Comparison of ENCODE assay signal across 13 cellular contexts in the genomic region with DNA sequence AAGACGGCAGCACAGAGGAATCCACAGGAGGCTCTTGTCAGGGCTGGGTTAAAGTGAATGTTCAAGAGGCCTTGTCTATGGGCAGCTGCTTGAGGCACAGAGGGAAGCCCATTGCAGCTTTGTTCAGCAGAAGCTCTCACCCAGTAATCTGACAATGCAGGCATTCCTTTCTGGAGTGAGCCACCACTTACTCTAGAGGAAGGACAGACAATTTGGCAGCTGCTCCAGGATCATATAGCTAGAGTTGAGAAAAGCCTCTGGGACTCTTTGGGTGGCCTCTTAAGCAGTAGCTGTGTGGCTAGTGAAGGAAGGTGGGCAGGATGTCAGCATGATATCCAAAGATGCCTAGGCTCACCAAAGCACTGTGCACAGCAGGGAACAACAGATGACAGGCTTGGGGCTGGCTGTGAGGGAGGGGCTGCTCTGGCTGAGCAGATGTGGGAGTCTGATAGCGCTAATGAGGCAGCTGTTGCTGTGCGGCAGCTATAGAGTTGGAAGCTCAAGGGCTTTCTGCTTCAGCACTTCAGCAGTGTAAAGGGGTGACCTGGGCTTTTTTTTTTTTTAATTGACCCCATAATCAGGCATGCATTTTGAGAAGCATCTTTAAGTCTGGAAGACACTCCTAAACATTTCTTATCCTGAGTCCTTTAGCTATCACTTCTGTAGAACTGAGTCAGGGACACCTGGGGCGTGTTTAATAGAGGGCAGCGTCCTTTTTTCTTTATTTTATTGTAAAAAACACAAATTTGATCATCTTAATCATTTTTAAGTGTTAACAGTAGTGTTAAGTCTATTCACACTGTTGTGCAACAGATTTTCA. TPM values are rescaled to one million over a fixed set of nuclear protein-coding genes. Genes with fewer than 3 reads are reported as not detected.
DNase-seq lines count a peak whose midpoint lies in the region; ATAC-seq lines count a peak whose summit lies in the region.
"Had no signal": no experiment of that assay in that cellular context is flagged by ENCODE, and none has a peak within 500 bp of the region (broad histone marks: within the 10 kb centered on the region; RNA-seq: fewer than 3 reads in every experiment).

No MANE protein-coding gene starts in this region.

- no peak overlapping the region for H2BK120ac ChIP-seq in neuronal stem cell (ENCODE audit: low read depth, low read length)

- WGBS in neuronal stem cell (ENCODE audit: extremely low coverage in 2 of 2, insufficient read length in 2 of 2, insufficient replicate concordance in 1 of 2), 2 donors: no CpG with 5 or more reads among the region's 5 CpGs

- peak overlapping the region; percentile 41 for H3K4me2 ChIP-seq in neuronal stem cell (ENCODE audit: insufficient read depth, low read length, poor library complexity, severe bottlenecking)

- peak overlapping the region; percentile 58 for H3K18ac ChIP-seq in neuronal stem cell (ENCODE audit: low read length)

- no peaks in the 10 kb centered on the region for H3K79me1 ChIP-seq in neuronal stem cell (ENCODE audit: low read depth, low read length)

- no peak overlapping the region for H3K23ac ChIP-seq in neuronal stem cell (ENCODE audit: low read depth, low read length, poor library complexity)

- H3K27ac Mint-ChIP-seq in activated T-helper 17 cell treated with anti-CD3 and anti-CD28 coated beads, Interleukin-2, amount 50 U/mL, for 72 hours: peak overlapping the region; percentile 9
- H3K27ac Mint-ChIP-seq: CD8-positive, alpha-beta T cell had no signal

- H3K9me3 ChIP-seq in neuronal stem cell (replicated peaks in 1 of 2; ENCODE audit: control insufficient read depth in 2 of 2, insufficient read depth in 1 of 2, low read depth in 1 of 2, low read length in 2 of 2): no peaks in the 10 kb centered on the region
- H3K9me3 ChIP-seq: tibial artery had no signal

- no peak overlapping the region for H3K27ac ChIP-seq in neuronal stem cell (replicated peaks; ENCODE audit: low read length)
- H3K27ac ChIP-seq: RWPE1, tibial artery had no signal

- no peak overlapping the region for H2AFZ ChIP-seq in neuronal stem cell (ENCODE audit: low read length)

- no peak overlapping the region for H3K4ac ChIP-seq in neuronal stem cell (ENCODE audit: low read length)

- H3K27me3 Mint-ChIP-seq in activated T-helper 17 cell treated with anti-CD3 and anti-CD28 coated beads, Interleukin-2, amount 50 U/mL, for 72 hours: no peaks in the 10 kb centered on the region
- H3K27me3 Mint-ChIP-seq: natural killer cell treated with Interleukin-12 subunit alpha and Interleukin-12 subunit beta and Interleukin-15 and Interleukin-18, amount 100 ng/mL, for 72 hours had no signal

- no peak overlapping the region for H2BK12ac ChIP-seq in neuronal stem cell (ENCODE audit: low read length)

- no peak overlapping the region for H3K14ac ChIP-seq in neuronal stem cell (ENCODE audit: low read length)

- H2AK5ac ChIP-seq in neuronal stem cell (ENCODE audit: low read depth, low read length): no peak overlapping the region

- peaks cover 95% of the 10 kb centered on the region for H3K36me3 Mint-ChIP-seq in activated T-helper 17 cell treated with anti-CD3 and anti-CD28 coated beads, Interleukin-2, amount 50 U/mL, for 72 hours (ENCODE audit: low read depth)

- H3K9me3 Mint-ChIP-seq in activated T-helper 17 cell treated with anti-CD3 and anti-CD28 coated beads, Interleukin-2, amount 50 U/mL, for 72 hours: no peaks in the 10 kb centered on the region
- H3K9me3 Mint-ChIP-seq: CD8-positive, alpha-beta T cell; natural killer cell treated with Interleukin-12 subunit alpha and Interleukin-12 subunit beta and Interleukin-15 and Interleukin-18, amount 100 ng/mL, for 72 hours had no signal

- no peak overlapping the region for H3K4me3 ChIP-seq in neuronal stem cell (ENCODE audit: low read length in 2 of 2)
- H3K4me3 ChIP-seq: tibial artery had no signal

- no peak for ATAC-seq in activated T-helper 17 cell treated with anti-CD3 and anti-CD28 coated beads, Interleukin-2, amount 50 U/mL, for 72 hours (replicated peaks)
- ATAC-seq in GM21381 (IDR thresholded peaks at IDR 0.05; ENCODE audit: unreplicated experiment) (no peak), GM21825 (IDR thresholded peaks at IDR 0.05; ENCODE audit: unreplicated experiment) (no peak)
- ATAC-seq: CD8-positive, alpha-beta T cell; natural killer cell treated with Interleukin-12 subunit alpha and Interleukin-12 subunit beta and Interleukin-15 and Interleukin-18, amount 100 ng/mL, for 72 hours had no signal

- peaks cover 4% of the 10 kb centered on the region for H3K4me1 Mint-ChIP-seq in activated T-helper 17 cell treated with anti-CD3 and anti-CD28 coated beads, Interleukin-2, amount 50 U/mL, for 72 hours

- H3K4me3 Mint-ChIP-seq in activated T-helper 17 cell treated with anti-CD3 and anti-CD28 coated beads, Interleukin-2, amount 50 U/mL, for 72 hours: no peak overlapping the region
- H3K4me3 Mint-ChIP-seq: CD8-positive, alpha-beta T cell; natural killer cell treated with Interleukin-12 subunit alpha and Interleukin-12 subunit beta and Interleukin-15 and Interleukin-18, amount 100 ng/mL, for 72 hours had no signal

- H4K91ac ChIP-seq in neuronal stem cell (ENCODE audit: low read depth, low read length, poor library complexity): no peak overlapping the region

- H3K27me3 ChIP-seq in neuronal stem cell (ENCODE audit: control insufficient read depth in 3 of 3, insufficient read depth in 3 of 3, low read depth in 1 of 3, low read length in 3 of 3): no peaks in the 10 kb centered on the region
- H3K27me3 ChIP-seq: tibial artery had no signal

- no peak overlapping the region for H4K8ac ChIP-seq in neuronal stem cell (ENCODE audit: low read depth, low read length)

- no peak overlapping the region for H2BK15ac ChIP-seq in neuronal stem cell (ENCODE audit: low read length)

- no peak overlapping the region for H2BK5ac ChIP-seq in neuronal stem cell (ENCODE audit: low read length)

- no peak overlapping the region for H3K9ac ChIP-seq in neuronal stem cell (ENCODE audit: low read depth, low read length, poor library complexity)

- DNase-seq in NCI-H1092 (lab: John Stamatoyannopoulos, UW): peak; percentile 52
- peak; percentile 99 for DNase-seq in NCI-H345 treated with DMSO at 0.1 percent for 48 hours (lab: John Stamatoyannopoulos, UW; ENCODE audit: unreplicated experiment)
- DNase-seq in neuronal stem cell (ENCODE audit: low spot score): peak; percentile 53
- no peak for DNase-seq in putamen (ENCODE audit: low spot score)
- DNase-seq: amygdala; CD8-positive, alpha-beta T cell; foreskin melanocyte; tibial artery had no signal

- H3K4me1 ChIP-seq in neuronal stem cell (ENCODE audit: control insufficient read depth in 2 of 2, insufficient read depth in 1 of 2, low read depth in 1 of 2, low read length in 2 of 2): peaks cover 2 to 10% of the 10 kb centered on the region in 2 donors
- H3K4me1 ChIP-seq: tibial artery had no signal

- H3K36me3 ChIP-seq in neuronal stem cell (replicated peaks in 1 of 2; ENCODE audit: control insufficient read depth in 2 of 2, insufficient read depth in 2 of 2, low read length in 2 of 2): peaks cover 16 to 81% of the 10 kb centered on the region in 2 donors

RNA-seq across cellular contexts. Expression of gene CMTR1, which starts 27.2 kb away (rescaled TPM):
- total RNA-seq in activated T-helper 17 cell treated with anti-CD3 and anti-CD28 coated beads, Interleukin-2, amount 50 U/mL, for 72 hours: 10 to 100 TPM; 37.8 to 51.8 TPM
- 20.1 TPM for polyA plus RNA-seq in neuronal stem cell (2013, experiment 1 of 2)
- 18.2 TPM for polyA plus RNA-seq in neuronal stem cell (2013, experiment 2 of 2)

RNA-seq across cellular contexts. Expression of gene CCDC167, which starts 39.5 kb away (rescaled TPM):
- 10 to 100 TPM; 39.2 to 78.5 TPM for total RNA-seq in activated T-helper 17 cell treated with anti-CD3 and anti-CD28 coated beads, Interleukin-2, amount 50 U/mL, for 72 hours
- polyA plus RNA-seq in neuronal stem cell (2013, experiment 1 of 2): 113 TPM
- polyA plus RNA-seq in neuronal stem cell (2013, experiment 2 of 2): 106 TPM
